ENCODE assay signal across 1 cellular context in the genomic region with DNA sequence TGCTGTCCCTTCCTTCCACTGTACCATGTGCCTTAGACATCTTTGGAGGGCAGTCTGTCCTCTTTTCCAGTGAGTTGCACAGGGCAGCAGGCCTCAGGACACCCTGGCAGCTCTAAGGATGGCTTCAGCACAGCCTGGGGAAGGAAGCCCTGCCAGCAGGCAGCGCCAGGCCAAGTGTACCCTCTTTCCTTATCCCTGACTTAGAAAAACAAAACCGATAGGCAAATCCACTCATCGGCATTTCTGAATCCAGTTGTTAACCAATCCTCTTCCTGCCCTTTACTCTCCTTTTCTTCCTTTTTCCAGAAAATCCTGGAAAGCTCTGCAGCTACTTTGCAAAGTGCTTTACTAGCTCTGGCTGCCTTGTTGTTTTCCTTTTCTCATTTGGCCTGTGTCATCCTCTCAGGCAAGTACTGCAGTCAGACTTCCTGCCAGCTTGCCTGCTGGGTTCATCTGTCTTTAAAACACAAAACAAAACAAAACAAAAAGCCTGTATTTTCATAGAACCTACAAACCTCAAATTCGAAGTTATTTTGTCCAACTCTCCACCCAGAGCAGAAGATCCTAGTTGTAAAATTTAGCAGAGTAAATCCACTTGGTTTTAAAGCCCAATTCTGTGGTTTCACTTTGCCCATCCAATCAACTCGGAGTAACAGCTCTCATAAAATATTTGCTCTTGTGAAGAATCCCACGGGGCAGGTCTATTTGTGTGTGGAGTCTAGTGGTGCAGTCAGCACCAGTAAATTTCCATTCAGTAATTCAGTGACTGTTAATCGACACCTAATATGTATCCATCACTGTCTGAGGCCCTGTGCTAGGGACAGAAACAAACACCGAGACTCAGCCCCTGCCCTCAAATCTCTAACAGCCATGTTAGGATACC.
TF ChIP-seq lines count a peak whose summit lies in the region.

No MANE protein-coding gene starts in this region.

TF ChIP-seq in HepG2, 621 proteins besides CTCF, POLR2A, EP300 and RAD21 (continued from another document and continues in another):
- no peak for TF ChIP-seq USF2 (IDR thresholded peaks at IDR 0.05; ENCODE audit: low read depth, low read length)
- no peak for TF ChIP-seq USF2 (CRISPR knock-in tag; IDR thresholded peaks at IDR 0.05; ENCODE audit: borderline replicate concordance)
- peak; percentile 67 for TF ChIP-seq DMAP1 (CRISPR knock-in tag; IDR thresholded peaks at IDR 0.05)
- TF ChIP-seq ZNF841 (CRISPR knock-in tag; IDR thresholded peaks at IDR 0.05; ENCODE audit: borderline replicate concordance), result no peak
- TF ChIP-seq ZNF18 (CRISPR knock-in tag; IDR thresholded peaks at IDR 0.05; ENCODE audit: insufficient replicate concordance), result no peak
- no peak for TF ChIP-seq FOXA1 (IDR thresholded peaks at IDR 0.05)
- TF ChIP-seq FOXA1 (CRISPR knock-in tag; IDR thresholded peaks at IDR 0.05), result no peak
- no peak for TF ChIP-seq NPAS2 (CRISPR knock-in tag; IDR thresholded peaks at IDR 0.05; ENCODE audit: borderline replicate concordance)
- no peak for TF ChIP-seq SRSF1 (optimal IDR thresholded peaks at IDR 0.05; ENCODE audit: low read depth, low read length)
- TF ChIP-seq ZNF639 (CRISPR knock-in tag; conservative IDR thresholded peaks at IDR 0.05), result no peak; the same call in none of the 2 replicates
- TF ChIP-seq TBX2 (CRISPR knock-in tag; IDR thresholded peaks at IDR 0.05; ENCODE audit: borderline replicate concordance), result peak; percentile 73
- no peak for TF ChIP-seq ZFP36L2 (CRISPR knock-in tag; IDR thresholded peaks at IDR 0.05)
- TF ChIP-seq, protein P1, sequence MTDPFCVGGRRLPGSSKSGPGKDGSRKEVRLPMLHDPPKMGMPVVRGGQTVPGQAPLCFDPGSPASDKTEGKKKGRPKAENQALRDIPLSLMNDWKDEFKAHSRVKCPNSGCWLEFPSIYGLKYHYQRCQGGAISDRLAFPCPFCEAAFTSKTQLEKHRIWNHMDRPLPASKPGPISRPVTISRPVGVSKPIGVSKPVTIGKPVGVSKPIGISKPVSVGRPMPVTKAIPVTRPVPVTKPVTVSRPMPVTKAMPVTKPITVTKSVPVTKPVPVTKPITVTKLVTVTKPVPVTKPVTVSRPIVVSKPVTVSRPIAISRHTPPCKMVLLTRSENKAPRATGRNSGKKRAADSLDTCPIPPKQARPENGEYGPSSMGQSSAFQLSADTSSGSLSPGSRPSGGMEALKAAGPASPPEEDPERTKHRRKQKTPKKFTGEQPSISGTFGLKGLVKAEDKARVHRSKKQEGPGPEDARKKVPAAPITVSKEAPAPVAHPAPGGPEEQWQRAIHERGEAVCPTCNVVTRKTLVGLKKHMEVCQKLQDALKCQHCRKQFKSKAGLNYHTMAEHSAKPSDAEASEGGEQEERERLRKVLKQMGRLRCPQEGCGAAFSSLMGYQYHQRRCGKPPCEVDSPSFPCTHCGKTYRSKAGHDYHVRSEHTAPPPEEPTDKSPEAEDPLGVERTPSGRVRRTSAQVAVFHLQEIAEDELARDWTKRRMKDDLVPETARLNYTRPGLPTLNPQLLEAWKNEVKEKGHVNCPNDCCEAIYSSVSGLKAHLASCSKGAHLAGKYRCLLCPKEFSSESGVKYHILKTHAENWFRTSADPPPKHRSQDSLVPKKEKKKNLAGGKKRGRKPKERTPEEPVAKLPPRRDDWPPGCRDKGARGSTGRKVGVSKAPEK (CRISPR knock-in tag; IDR thresholded peaks at IDR 0.05; ENCODE audit: borderline replicate concordance), result no peak
- no peak for TF ChIP-seq PHB2 (IDR thresholded peaks at IDR 0.05; ENCODE audit: partially characterized antibody)
- TF ChIP-seq ERF (CRISPR knock-in tag; IDR thresholded peaks at IDR 0.05), result no peak
- TF ChIP-seq CREB1 (IDR thresholded peaks at IDR 0.05), result no peak
- TF ChIP-seq CREB1 (CRISPR knock-in tag; IDR thresholded peaks at IDR 0.05), result no peak; the same call in 1 of the 2 replicates
- peak; percentile 37; the same call in 1 of the 2 replicates for TF ChIP-seq GABPB1 (CRISPR knock-in tag; IDR thresholded peaks at IDR 0.05)
- TF ChIP-seq ZNF253 (CRISPR knock-in tag; IDR thresholded peaks at IDR 0.05; ENCODE audit: borderline replicate concordance), result no peak
- TF ChIP-seq, protein P2, sequence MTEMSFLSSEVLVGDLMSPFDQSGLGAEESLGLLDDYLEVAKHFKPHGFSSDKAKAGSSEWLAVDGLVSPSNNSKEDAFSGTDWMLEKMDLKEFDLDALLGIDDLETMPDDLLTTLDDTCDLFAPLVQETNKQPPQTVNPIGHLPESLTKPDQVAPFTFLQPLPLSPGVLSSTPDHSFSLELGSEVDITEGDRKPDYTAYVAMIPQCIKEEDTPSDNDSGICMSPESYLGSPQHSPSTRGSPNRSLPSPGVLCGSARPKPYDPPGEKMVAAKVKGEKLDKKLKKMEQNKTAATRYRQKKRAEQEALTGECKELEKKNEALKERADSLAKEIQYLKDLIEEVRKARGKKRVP (CRISPR knock-in tag; IDR thresholded peaks at IDR 0.05), result no peak
- TF ChIP-seq ZNF180 (CRISPR knock-in tag; IDR thresholded peaks at IDR 0.05; ENCODE audit: borderline replicate concordance, low read depth), result no peak
- TF ChIP-seq NFE2L2 (IDR thresholded peaks at IDR 0.05; ENCODE audit: low read length), result no peak
- no peak for TF ChIP-seq KDM1A (CRISPR knock-in tag; IDR thresholded peaks at IDR 0.05)
- TF ChIP-seq HMGXB3 (CRISPR knock-in tag; IDR thresholded peaks at IDR 0.05; ENCODE audit: borderline replicate concordance), result no peak
- TF ChIP-seq, protein P3, sequence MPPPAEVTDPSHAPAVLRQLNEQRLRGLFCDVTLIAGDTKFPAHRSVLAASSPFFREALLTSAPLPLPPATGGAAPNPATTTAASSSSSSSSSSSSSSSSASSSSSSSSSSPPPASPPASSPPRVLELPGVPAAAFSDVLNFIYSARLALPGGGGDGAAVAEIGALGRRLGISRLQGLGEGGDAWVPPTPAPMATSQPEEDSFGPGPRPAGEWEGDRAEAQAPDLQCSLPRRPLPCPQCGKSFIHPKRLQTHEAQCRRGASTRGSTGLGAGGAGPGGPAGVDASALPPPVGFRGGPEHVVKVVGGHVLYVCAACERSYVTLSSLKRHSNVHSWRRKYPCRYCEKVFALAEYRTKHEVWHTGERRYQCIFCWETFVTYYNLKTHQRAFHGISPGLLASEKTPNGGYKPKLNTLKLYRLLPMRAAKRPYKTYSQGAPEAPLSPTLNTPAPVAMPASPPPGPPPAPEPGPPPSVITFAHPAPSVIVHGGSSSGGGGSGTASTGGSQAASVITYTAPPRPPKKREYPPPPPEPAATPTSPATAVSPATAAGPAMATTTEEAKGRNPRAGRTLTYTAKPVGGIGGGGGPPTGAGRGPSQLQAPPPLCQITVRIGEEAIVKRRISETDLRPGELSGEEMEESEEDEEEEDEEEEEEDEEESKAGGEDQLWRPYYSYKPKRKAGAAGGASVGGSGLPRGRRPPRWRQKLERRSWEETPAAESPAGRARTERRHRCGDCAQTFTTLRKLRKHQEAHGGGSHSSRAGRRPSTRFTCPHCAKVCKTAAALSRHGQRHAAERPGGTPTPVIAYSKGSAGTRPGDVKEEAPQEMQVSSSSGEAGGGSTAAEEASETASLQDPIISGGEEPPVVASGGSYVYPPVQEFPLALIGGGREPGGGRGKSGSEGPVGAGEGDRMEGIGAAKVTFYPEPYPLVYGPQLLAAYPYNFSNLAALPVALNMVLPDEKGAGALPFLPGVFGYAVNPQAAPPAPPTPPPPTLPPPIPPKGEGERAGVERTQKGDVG (CRISPR knock-in tag; IDR thresholded peaks at IDR 0.05; ENCODE audit: borderline replicate concordance), result no peak
- no peak for TF ChIP-seq ZNF282 (IDR thresholded peaks at IDR 0.05; ENCODE audit: partially characterized antibody)
- no peak for TF ChIP-seq RAD51 (IDR thresholded peaks at IDR 0.05; ENCODE audit: borderline replicate concordance)
- TF ChIP-seq FUBP1 (CRISPR knock-in tag; IDR thresholded peaks at IDR 0.05; ENCODE audit: borderline replicate concordance), result no peak
- TF ChIP-seq CREM (IDR thresholded peaks at IDR 0.05), result no peak; the same call in 1 of the 2 replicates
- no peak for TF ChIP-seq CREM (CRISPR knock-in tag; IDR thresholded peaks at IDR 0.05)
- no peak for TF ChIP-seq ZNF83 (CRISPR knock-in tag; IDR thresholded peaks at IDR 0.05; ENCODE audit: borderline replicate concordance)
- TF ChIP-seq ZNF788 (CRISPR knock-in tag; IDR thresholded peaks at IDR 0.05; ENCODE audit: borderline replicate concordance), result no peak
- TF ChIP-seq ZEB1 (IDR thresholded peaks at IDR 0.05; ENCODE audit: insufficient replicate concordance, low read depth), result no peak
- TF ChIP-seq RXRA (CRISPR knock-in tag; IDR thresholded peaks at IDR 0.05), result no peak
- TF ChIP-seq KDM5B (CRISPR knock-in tag; IDR thresholded peaks at IDR 0.05; ENCODE audit: borderline replicate concordance), result no peak
- TF ChIP-seq, protein P4, sequence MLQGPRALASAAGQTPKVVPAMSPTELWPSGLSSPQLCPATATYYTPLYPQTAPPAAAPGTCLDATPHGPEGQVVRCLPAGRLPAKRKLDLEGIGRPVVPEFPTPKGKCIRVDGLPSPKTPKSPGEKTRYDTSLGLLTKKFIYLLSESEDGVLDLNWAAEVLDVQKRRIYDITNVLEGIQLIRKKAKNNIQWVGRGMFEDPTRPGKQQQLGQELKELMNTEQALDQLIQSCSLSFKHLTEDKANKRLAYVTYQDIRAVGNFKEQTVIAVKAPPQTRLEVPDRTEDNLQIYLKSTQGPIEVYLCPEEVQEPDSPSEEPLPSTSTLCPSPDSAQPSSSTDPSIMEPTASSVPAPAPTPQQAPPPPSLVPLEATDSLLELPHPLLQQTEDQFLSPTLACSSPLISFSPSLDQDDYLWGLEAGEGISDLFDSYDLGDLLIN (CRISPR knock-in tag; IDR thresholded peaks at IDR 0.05; ENCODE audit: borderline replicate concordance), result no peak
